15 cellular contexts compared by ENCODE assay signal in genomic region chr7:25122373-25122772, GRCh38. TPM values are rescaled to one million over a fixed set of nuclear protein-coding genes. Genes with fewer than 3 reads are reported as not detected.
DNase-seq lines count a peak whose midpoint lies in the region; ATAC-seq, FAIRE-seq and TF ChIP-seq lines count a peak whose summit lies in the region.
"Had no signal": no experiment of that assay in that cellular context is flagged by ENCODE, and none has a peak within 500 bp of the region (broad histone marks: within the 10 kb centered on the region; RNA-seq: fewer than 3 reads in every experiment).

No MANE protein-coding gene starts in this region.

- H2AFZ ChIP-seq in OCI-LY7 (ENCODE audit: low read length) (no peak overlapping the region), GM12878 (ENCODE audit: control insufficient read depth, low read depth, low read length) (no peak overlapping the region)
- H2AFZ ChIP-seq: GM23338 had no signal

- no peaks in the 10 kb centered on the region for H3K9me3 Mint-ChIP-seq in activated CD4-positive, alpha-beta T cell treated with anti-CD3 and anti-CD28 coated beads for 36 hours (ENCODE audit: low read depth)

- peak overlapping the region; percentile 1 for H3K4me3 Mint-ChIP-seq in activated CD4-positive, alpha-beta T cell treated with anti-CD3 and anti-CD28 coated beads for 36 hours
- H3K4me3 Mint-ChIP-seq: GM23338 had no signal

- no peaks in the 10 kb centered on the region for H3K27me3 ChIP-seq in GM12878 (replicated peaks in 1 of 2; ENCODE audit: control insufficient read depth in 2 of 2, insufficient read depth in 2 of 2, low read length in 1 of 2)
- H3K27me3 ChIP-seq: tibial artery had no signal

- CTCF ChIA-PET in activated CD4-positive, alpha-beta T cell treated with anti-CD3 and anti-CD28 coated beads for 36 hours (lab: Charles Lee): interaction anchor here (1.4 kb wide), 1 partner anchor 24 kb away, joined by 5 read pairs; no protein-coding TSS in a partner anchor
- CTCF ChIA-PET in OCI-LY7 (lab: Charles Lee; ENCODE audit: unreplicated experiment) (no interaction called here), GM12878 (lab: Yijun Ruan, JAX) (no interaction called here)

- H3K27ac ChIP-seq in OCI-LY7 (ENCODE audit: low read depth, low read length, poor library complexity, severe bottlenecking) (no peak overlapping the region), GM12878 (ENCODE audit: control insufficient read depth, insufficient read depth) (no peak overlapping the region)
- H3K27ac ChIP-seq: 22Rv1, tibial artery had no signal

- intact Hi-C loops in activated CD4-positive, alpha-beta T cell treated with anti-CD3 and anti-CD28 coated beads for 36 hours (cut with DNase I, micrococcal nuclease): loop anchor here in 1 of 2 experiments (10.0 kb wide), 2 partner anchors 732 to 1588 kb away; partner anchors contain the start of gene TRA2A
- intact Hi-C loops in OCI-LY7 (cut with micrococcal nuclease; ENCODE audit: unreplicated experiment): no loop called here
- intact Hi-C loops in GM12878 (cut with micrococcal nuclease; ENCODE audit: unreplicated experiment): no loop called here

- H3K4me1 Mint-ChIP-seq in activated CD4-positive, alpha-beta T cell treated with anti-CD3 and anti-CD28 coated beads for 36 hours: peaks cover 52% of the 10 kb centered on the region

- no peaks in the 10 kb centered on the region for H3K9me2 ChIP-seq in OCI-LY7 (ENCODE audit: insufficient read depth, low read length)

- in situ Hi-C loops in GM12878 (cut with MboI): no loop called here

- H3K36me3 Mint-ChIP-seq in activated CD4-positive, alpha-beta T cell treated with anti-CD3 and anti-CD28 coated beads for 36 hours (ENCODE audit: low read depth): peaks cover 59% of the 10 kb centered on the region

- H3K4me1 ChIP-seq in OCI-LY7 (ENCODE audit: insufficient read depth, low read length, poor library complexity, severe bottlenecking): peaks cover 54% of the 10 kb centered on the region
- H3K4me1 ChIP-seq in GM12878 (ENCODE audit: control insufficient read depth, insufficient read depth, low read length): peaks cover 31% of the 10 kb centered on the region

- H3K9me3 ChIP-seq in OCI-LY7 (ENCODE audit: low read length): 0 out of 2 replicates have a peak, but pooled peaks cover 13% of the 10 kb centered on the region
- no peaks in the 10 kb centered on the region; the same call in 1 of the 3 replicates for H3K9me3 ChIP-seq in GM12878 (replicated peaks; ENCODE audit: control insufficient read depth, insufficient read depth, low read length)
- H3K9me3 ChIP-seq: tibial artery had no signal

- H3K9ac ChIP-seq in GM12878 (ENCODE audit: control insufficient read depth, insufficient read depth, low read length): no peak overlapping the region

- RAD21 ChIA-PET in GM12878 (lab: Charles Lee; ENCODE audit: unreplicated experiment): no interaction called here

- no peak for FAIRE-seq in GM12878 (lab: Jason Lieb, UNC)
- FAIRE-seq: D721Med, GM19239 had no signal

- H3K27me3 Mint-ChIP-seq in activated CD4-positive, alpha-beta T cell treated with anti-CD3 and anti-CD28 coated beads for 36 hours: no peaks in the 10 kb centered on the region

- TF ChIP-seq EP300 in GM12878 (IDR thresholded peaks at IDR 0.05; ENCODE audit: borderline replicate concordance in 1 of 2, control insufficient read depth in 1 of 2, low read depth in 2 of 2, low read length in 2 of 2): no peak

- H4K20me1 ChIP-seq in OCI-LY7 (ENCODE audit: insufficient read depth, low read length) (peaks cover 21% of the 10 kb centered on the region), GM12878 (ENCODE audit: control insufficient read depth, insufficient read depth) (no peaks in the 10 kb centered on the region)

- no TSS peak for BruUV-seq in OCI-LY7 (replicated peaks; lab: Mats Ljungman, UMichigan)
- BruUV-seq in GM12878 (replicated peaks; lab: Mats Ljungman, UMichigan): no TSS peak

- H3K4me2 ChIP-seq in OCI-LY7 (ENCODE audit: low read length) (0 out of 2 replicates have a peak overlapping the region, but pooled peaks have one; percentile 16), GM12878 (ENCODE audit: control insufficient read depth, insufficient read depth) (peak overlapping the region; percentile 28; the same call in 1 of the 2 replicates)
- H3K4me2 ChIP-seq: GM23338 had no signal

- no peak overlapping the region for H3K4me3 ChIP-seq in OCI-LY7 (ENCODE audit: low read depth, low read length, poor library complexity, severe bottlenecking)
- H3K4me3 ChIP-seq in GM12878: 0 out of 2 replicates have a peak overlapping the region, but pooled peaks have one; percentile 21
- H3K4me3 ChIP-seq: GM23338, tibial artery had no signal

- no peak for DNase-seq in activated CD4-positive, alpha-beta T cell treated with anti-CD3 and anti-CD28 coated beads for 36 hours
- no peak for DNase-seq in activated CD4-positive, alpha-beta T cell treated with anti-CD3 and anti-CD28 coated beads, Interleukin-2, amount 50 U/mL, for 1 hour
- no peak for DNase-seq in OCI-LY7 (ENCODE audit: low spot score)
- no peak for DNase-seq in GM12878 (ENCODE audit: low read depth, low spot score)
- DNase-seq in non-pigmented ciliary epithelial cell (ENCODE audit: low read depth): peak; percentile 24
- no peak for DNase-seq in NCI-H1092 (lab: John Stamatoyannopoulos, UW)
- no peak for DNase-seq in SW480 (ENCODE audit: low spot score)
- no peak for DNase-seq in OCI-M1 (lab: John Stamatoyannopoulos, UW)
- DNase-seq: MV-4-11, NCI-H446, tibial artery had no signal

- no peak for TF ChIP-seq POLR2A in GM12878 (IDR thresholded peaks at IDR 0.05; ENCODE audit: low read depth, low read length)

- no peak for ATAC-seq in activated CD4-positive, alpha-beta T cell treated with anti-CD3 and anti-CD28 coated beads for 36 hours
- ATAC-seq in GM12878: no peak
- ATAC-seq: GM23338 had no signal

- TF ChIP-seq RAD21 in GM12878 (IDR thresholded peaks at IDR 0.05; ENCODE audit: insufficient read depth, low read depth, low read length): no peak

- no peak for TF ChIP-seq CTCF in OCI-LY7 (conservative IDR thresholded peaks at IDR 0.05; ENCODE audit: low read length)
- TF ChIP-seq CTCF in GM12878 (IDR thresholded peaks at IDR 0.05 in 2 of 3, conservative IDR thresholded peaks at IDR 0.05 in 1 of 3; ENCODE audit: control insufficient read depth in 2 of 3, extremely low read depth in 1 of 3, insufficient read depth in 1 of 3, low read depth in 3 of 3, low read length in 3 of 3): no peak

- SMC1A ChIA-PET in GM12878 (lab: Charles Lee; ENCODE audit: uncharacterized antibody, unreplicated experiment): interaction anchor here (0.7 kb wide), 1 partner anchor 1715 kb away, joined by 4 read pairs; no protein-coding TSS in a partner anchor

- peak overlapping the region; percentile 45 for H3K27ac Mint-ChIP-seq in activated CD4-positive, alpha-beta T cell treated with anti-CD3 and anti-CD28 coated beads for 36 hours
- H3K27ac Mint-ChIP-seq: GM23338 had no signal

- H3K79me2 ChIP-seq in OCI-LY7 (ENCODE audit: insufficient read depth, low read depth, low read length) (peaks cover 61% of the 10 kb centered on the region), GM12878 (ENCODE audit: control insufficient read depth, insufficient read depth, low read length) (peaks cover 44% of the 10 kb centered on the region)

- POLR2A ChIA-PET in activated CD4-positive, alpha-beta T cell treated with anti-CD3 and anti-CD28 coated beads for 36 hours (lab: Charles Lee): interaction anchor here (0.6 kb wide), 1 partner anchor 164 kb away, joined by 12 read pairs; no protein-coding TSS in a partner anchor
- POLR2A ChIA-PET in OCI-LY7 (lab: Charles Lee) (no interaction called here), GM12878 (lab: Charles Lee) (no interaction called here)

- peaks cover 72% of the 10 kb centered on the region for H3K36me3 ChIP-seq in OCI-LY7 (ENCODE audit: insufficient read depth, low read length)
- peaks cover 8 to 19% of the 10 kb centered on the region in 2 experiments for H3K36me3 ChIP-seq in GM12878 (ENCODE audit: control insufficient read depth in 2 of 2, insufficient read depth in 2 of 2, low read length in 1 of 2)

TF ChIP-seq in GM12878, 131 proteins besides CTCF, POLR2A, EP300 and RAD21:
- no peak for TF ChIP-seq CEBPB (IDR thresholded peaks at IDR 0.05; ENCODE audit: borderline replicate concordance in 1 of 2, low read depth in 2 of 2, low read length in 2 of 2)

RNA-seq across cellular contexts. Expression of gene CYCS, which starts 2.7 kb away (rescaled TPM):
- total RNA-seq in activated CD4-positive, alpha-beta T cell treated with anti-CD3 and anti-CD28 coated beads for 36 hours: 100 to 1,000 TPM; 222 to 237 TPM
- 65.2 and 68.7 TPM in 2 replicates for total RNA-seq in OCI-LY7 (2014; rRNA removed; shearing (Covaris generic))
- 153 and 175 TPM in 2 replicates for total RNA-seq in OCI-LY7 (2022)
- total RNA-seq in GM12878 (2013; cell fraction: nucleolus; rRNA removed): 33.1 and 34.4 TPM in 2 replicates
- 113 and 149 TPM in 2 replicates for total RNA-seq in GM12878 (2014; rRNA removed)
- 199 and 221 TPM in 2 replicates for total RNA-seq in GM12878 (2014; rRNA removed; fragmentation: Illumina TruSeq; extraction: Trizol)
- 238 and 241 TPM in 2 replicates for total RNA-seq in GM12878 (2021)
- 48.2 TPM for polyA plus RNA-seq in GM12878 (2011; ENCODE audit: low read depth)
- polyA plus RNA-seq in GM12878 (2011; rRNA removed): 150 and 272 TPM in 2 replicates
- polyA plus RNA-seq in GM12878 (2011; cell fraction: cytosol; rRNA removed): 26.3 and 38.7 TPM in 2 replicates
- 27.8 and 30.2 TPM in 2 replicates for polyA plus RNA-seq in GM12878 (2011; cell fraction: nucleus; rRNA removed)
- polyA plus RNA-seq in GM12878 (2012): 110 and 115 TPM in 2 replicates
- polyA plus RNA-seq in GM12878 (2014; fragmentation: Illumina TruSeq; extraction: Trizol): 475 and 485 TPM in 2 replicates
- 100 to 1,000 TPM; 641 to 952 TPM for polyA plus RNA-seq in GM12878 (2014; fragmentation: Nextera tagmentation; extraction: Ambion mirVana)
- polyA plus RNA-seq in GM12878 (2014; rRNA removed): 130 and 188 TPM in 2 replicates
- polyA plus RNA-seq in GM12878 (2016; fragmentation: Nextera tagmentation; extraction: Ambion mirVana): 100 to 1,000 TPM; 674 to 685 TPM
- polyA minus RNA-seq in GM12878 (2011; rRNA and poly(A)+ RNA removed): 14.2 and 24.3 TPM in 2 replicates
- 17.2 and 25.3 TPM in 2 replicates for polyA minus RNA-seq in GM12878 (2011; cell fraction: cytosol; rRNA and poly(A)+ RNA removed)
- polyA minus RNA-seq in GM12878 (2011; cell fraction: nucleus; rRNA and poly(A)+ RNA removed): 15.6 and 31.4 TPM in 2 replicates
